ENCODE assay signal across 9 cellular contexts in genomic region chr22:39545310-39546063, GRCh38. TPM values are rescaled to one million over a fixed set of nuclear protein-coding genes. Genes with fewer than 3 reads are reported as not detected.
A peak's percentile ranks its signal among the peaks of the same experiment; 100 is the strongest.
DNase-seq lines count a peak whose midpoint lies in the region; ATAC-seq and TF ChIP-seq lines count a peak whose summit lies in the region.
"Had no signal": no experiment of that assay in that cellular context is flagged by ENCODE, and none has a peak within 500 bp of the region (broad histone marks: within the 10 kb centered on the region; RNA-seq: fewer than 3 reads in every experiment).

No MANE protein-coding gene starts in this region.

- H3K27me3 ChIP-seq in right lobe of liver (peaks cover 0 to 14% of the 10 kb centered on the region in 2 donors), upper lobe of right lung (peaks cover 66% of the 10 kb centered on the region)

- H3K36me3 ChIP-seq in right lobe of liver: no peaks in the 10 kb centered on the region
- H3K36me3 ChIP-seq in upper lobe of right lung: no peaks in the 10 kb centered on the region

- 20% methylated on average over 25 of the region's 31 CpGs for WGBS in right lobe of liver (ENCODE audit: insufficient coverage, low coverage, low lambda C conversion rate, missing lambda C conversion rate)

- no peaks in the 10 kb centered on the region for H3K9me3 ChIP-seq in right lobe of liver
- H3K9me3 ChIP-seq in upper lobe of right lung: no peaks in the 10 kb centered on the region

- H3K4me3 ChIP-seq in right lobe of liver: no peak overlapping the region
- H3K4me3 ChIP-seq in upper lobe of right lung: no peak overlapping the region

- intact Hi-C loops in Right ventricle myocardium superior (cut with DNase I): no loop called here
- intact Hi-C loops in cardiac septum (cut with DNase I): loop anchor here (5.0 kb wide), 1 partner anchor 487 kb away; no protein-coding TSS in a partner anchor
- intact Hi-C loops in right lobe of liver (cut with DNase I): no loop called here
- intact Hi-C loops in upper lobe of right lung (cut with DNase I): no loop called here

- TF ChIP-seq CTCF in right lobe of liver (IDR thresholded peaks at IDR 0.05): no peak
- no peak for TF ChIP-seq CTCF in upper lobe of right lung (IDR thresholded peaks at IDR 0.05)

- H3K27ac ChIP-seq in right lobe of liver: no peak overlapping the region
- no peak overlapping the region for H3K27ac ChIP-seq in upper lobe of right lung

- TF ChIP-seq POLR2A in right lobe of liver (IDR thresholded peaks at IDR 0.05): no peak

- no peak for DNase-seq in Right ventricle myocardium superior
- DNase-seq in cardiac septum (ENCODE audit: low spot score): no peak
- DNase-seq in activated effector memory CD4-positive, alpha-beta T cell treated with anti-CD3 and anti-CD28 coated beads, Interleukin-2, amount 50 U/mL, for 16 hours: peak; percentile 90
- no peak for DNase-seq in right lobe of liver
- DNase-seq in upper lobe of right lung: no peak
- no peak for DNase-seq in NCI-H82 treated with DMSO at 0.1 percent for 48 hours (lab: John Stamatoyannopoulos, UW; ENCODE audit: unreplicated experiment)
- no peak for DNase-seq in HCEC 1CT
- DNase-seq in NCI-H2107 treated with DMSO at 0.1 percent for 48 hours (lab: John Stamatoyannopoulos, UW; ENCODE audit: unreplicated experiment): no peak

- ATAC-seq in Right ventricle myocardium superior (ENCODE audit: poor library complexity) (peak; percentile 68), right lobe of liver (peak; percentile 26 to 66 (median 38)), upper lobe of right lung (peak; percentile 58)

- no peaks in the 10 kb centered on the region for H3K4me1 ChIP-seq in right lobe of liver
- H3K4me1 ChIP-seq in upper lobe of right lung: no peaks in the 10 kb centered on the region

RNA-seq across cellular contexts. Expression of gene RPS19BP1, which starts 12.9 kb away (rescaled TPM):
- 59.0 TPM for total RNA-seq in Right ventricle myocardium superior
- 43.7 TPM for total RNA-seq in cardiac septum
- 100 to 1,000 TPM in 2 of 6 experiments, 10 to 100 TPM in 4; 31.0 to 104 (median 32.8) TPM for total RNA-seq in right lobe of liver
- total RNA-seq in upper lobe of right lung: 72.5 TPM

RNA-seq across cellular contexts. Expression of gene CACNA1I, which starts 25.1 kb away (rescaled TPM):
- total RNA-seq in Right ventricle myocardium superior (0.03 TPM), cardiac septum (0.03 TPM), right lobe of liver (under 1 TPM in 1 of 6 experiments, not detected in 5; 0.06 TPM), upper lobe of right lung (0.32 TPM)
- total RNA-seq: HT1080 had no signal

RNA-seq across cellular contexts. Expression of gene ATF4, which starts 25.1 kb away (rescaled TPM):
- total RNA-seq in Right ventricle myocardium superior: 200 TPM
- total RNA-seq in cardiac septum: 177 TPM
- total RNA-seq in right lobe of liver: 100 to 1,000 TPM; 114 to 187 (median 157) TPM
- 327 TPM for total RNA-seq in upper lobe of right lung

RNA-seq across cellular contexts. Expression of gene MIEF1, which starts 43.4 kb away (rescaled TPM):
- 16.7 TPM for total RNA-seq in Right ventricle myocardium superior
- 19.4 TPM for total RNA-seq in cardiac septum
- total RNA-seq in right lobe of liver: 10 to 100 TPM; 17.4 to 24.4 (median 21.5) TPM
- total RNA-seq in upper lobe of right lung: 24.3 TPM
